34 cellular contexts compared by ENCODE assay signal in the genomic region with DNA sequence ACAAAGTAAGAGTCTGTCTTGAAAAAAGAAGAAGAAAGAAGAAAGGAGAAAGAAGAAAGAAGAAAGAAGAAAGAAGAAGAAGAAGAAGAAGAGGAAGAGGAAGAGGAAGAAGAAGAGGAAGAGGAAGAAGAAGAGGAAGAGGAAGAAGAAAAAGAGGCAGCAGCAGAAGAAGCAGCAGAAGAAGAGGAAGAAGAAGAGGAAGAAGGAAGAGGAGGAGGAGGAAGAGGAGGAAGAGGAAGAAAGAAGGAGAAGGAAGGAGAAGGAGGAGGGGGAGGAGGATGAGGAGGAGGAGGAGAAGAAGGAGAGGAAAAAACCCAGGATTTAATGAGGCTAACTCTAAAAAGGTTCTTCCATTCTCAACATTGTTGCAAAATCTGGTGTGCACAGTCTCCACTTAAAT.
A peak's percentile ranks its signal among the peaks of the same experiment; 100 is the strongest.
DNase-seq lines count a peak whose midpoint lies in the region; ATAC-seq, FAIRE-seq and TF ChIP-seq lines count a peak whose summit lies in the region.
"Had no signal": no experiment of that assay in that cellular context is flagged by ENCODE, and none has a peak within 500 bp of the region (broad histone marks: within the 10 kb centered on the region; RNA-seq: fewer than 3 reads in every experiment).

No MANE protein-coding gene starts in this region.

- POLR2A ChIA-PET in HEK293 (lab: Yijun Ruan, JAX) (no interaction called here), K562 (lab: Yijun Ruan, JAX) (no interaction called here)

- peak; percentile 22 for DNase-seq in SKM-1 treated with dmso at 0.1 percent for 144 hours (lab: John Stamatoyannopoulos, UW; ENCODE audit: unreplicated experiment)
- no peak for DNase-seq in SKM-1 (lab: John Stamatoyannopoulos, UW; ENCODE audit: unreplicated experiment)
- DNase-seq in K562 (ENCODE audit: extremely low read depth in 1 of 4, low spot score in 3 of 4), result no peak
- DNase-seq in HUDEP-2 (lab: John Stamatoyannopoulos, UW; ENCODE audit: unreplicated experiment in 76 of 76), result no peak
- no peak for DNase-seq in NCI-H128 (lab: John Stamatoyannopoulos, UW; ENCODE audit: unreplicated experiment)
- no peak for DNase-seq in NOMO-1 treated with DMSO at 0.1 percent for 48 hours (lab: John Stamatoyannopoulos, UW; ENCODE audit: unreplicated experiment)
- DNase-seq: 8988T; ACHN; AML-193; BE2C; C1 segment of cervical spinal cord; Caco-2; Calu3; CD4-positive, alpha-beta memory T cell; CD4-positive, alpha-beta T cell; CD4-positive, CD25-positive, alpha-beta regulatory T cell; CD8-positive, alpha-beta memory T cell; CD8-positive, alpha-beta T cell; COR-L47; DMS 273 treated with DMSO at 0.1 percent for 48 hours; DMS153; DMS79; DMS79 treated with DMSO at 0.1 percent for 48 hours; DND-41; EL had no signal

- in situ Hi-C loops in K562 (cut with MboI), result no loop called here

- intact Hi-C loops in K562 (cut with micrococcal nuclease), result no loop called here

- TF ChIP-seq EP300 in K562 (IDR thresholded peaks at IDR 0.05; ENCODE audit: low read length), result no peak

- no peaks in the 10 kb centered on the region for H3K9me3 ChIP-seq in HEK293 (ENCODE audit: control insufficient read depth, insufficient read depth, low read depth, low read length)
- H3K9me3 ChIP-seq in SU-DHL-6 (ENCODE audit: insufficient read depth, low read length), result no peaks in the 10 kb centered on the region
- no peaks in the 10 kb centered on the region for H3K9me3 ChIP-seq in K562 (replicated peaks; ENCODE audit: control insufficient read depth, insufficient read depth, low read depth, low read length)
- H3K9me3 ChIP-seq: A549, BE2C, BLaER1, Caco-2 had no signal

- TF ChIP-seq RAD21 in K562 (CRISPR knock-in tag; conservative IDR thresholded peaks at IDR 0.05 in 1 of 2, IDR thresholded peaks at IDR 0.05 in 1 of 2), result no peak

- no TSS peak for BruUV-seq in K562 (replicated peaks; lab: Mats Ljungman, UMichigan)

- H3K79me2 ChIP-seq in SU-DHL-6 (ENCODE audit: insufficient read depth, low read length) (no peaks in the 10 kb centered on the region), K562 (ENCODE audit: control insufficient read depth, insufficient read depth, low read length) (no peaks in the 10 kb centered on the region)

- H3K27ac ChIP-seq in HEK293 (ENCODE audit: extremely low read depth, low read depth, low read length) (no peak overlapping the region), SU-DHL-6 (ENCODE audit: low read depth, low read length) (no peak overlapping the region), K562 (ENCODE audit: extremely low read depth, low read depth, low read length) (no peak overlapping the region)
- H3K27ac ChIP-seq: 22Rv1; A549; BLaER1; BLaER1 treated with 17β-estradiol and CSF1 and Interleukin-3, amounts not matched to agents 10 nM and 100 nM; C4-2B had no signal

- TF ChIP-seq CTCF in HEK293 (tag by site-specific recombination; IDR thresholded peaks at IDR 0.05), result no peak
- TF ChIP-seq CTCF in SU-DHL-6 (IDR thresholded peaks at IDR 0.05; ENCODE audit: insufficient read depth, low read length, poor library complexity, severe bottlenecking), result no peak
- TF ChIP-seq CTCF in K562 (IDR thresholded peaks at IDR 0.05 in 2 of 3, conservative IDR thresholded peaks at IDR 0.05 in 1 of 3; ENCODE audit: insufficient read depth in 2 of 3, low read depth in 1 of 3, low read length in 3 of 3), result no peak

- H3K9me1 ChIP-seq in K562 (ENCODE audit: control insufficient read depth, insufficient read depth, low read length), result no peaks in the 10 kb centered on the region

- H2AFZ ChIP-seq in SU-DHL-6 (ENCODE audit: low read depth, low read length, severe bottlenecking), result peak overlapping the region; percentile 19
- H2AFZ ChIP-seq in K562 (ENCODE audit: low read depth, low read length), result no peak overlapping the region

- no peak for FAIRE-seq in K562 (lab: Jason Lieb, UNC)
- FAIRE-seq: A204.1, A549, D721Med had no signal

- H4K20me1 ChIP-seq in SU-DHL-6 (ENCODE audit: low read depth, low read length) (no peaks in the 10 kb centered on the region), K562 (replicated peaks; ENCODE audit: control insufficient read depth, insufficient read depth, low read length) (no peaks in the 10 kb centered on the region)
- H4K20me1 ChIP-seq: BLaER1; BLaER1 treated with 17β-estradiol and CSF1 and Interleukin-3, amounts not matched to agents 10 nM and 100 nM had no signal

- H3K9me2 ChIP-seq in SU-DHL-6 (replicated peaks; ENCODE audit: insufficient read depth, low read length), result no peaks in the 10 kb centered on the region

- H3K36me3 ChIP-seq in HEK293 (ENCODE audit: control insufficient read depth in 2 of 2, insufficient read depth in 1 of 2, low read length in 2 of 2) (no peaks in the 10 kb centered on the region), SU-DHL-6 (ENCODE audit: low read length) (no peaks in the 10 kb centered on the region), K562 (ENCODE audit: control insufficient read depth, insufficient read depth, low read length) (no peaks in the 10 kb centered on the region)
- H3K36me3 ChIP-seq: BE2C; BLaER1; BLaER1 treated with 17β-estradiol and CSF1 and Interleukin-3, amounts not matched to agents 10 nM and 100 nM had no signal

- no peak overlapping the region for H3K4me2 ChIP-seq in SU-DHL-6 (ENCODE audit: low read depth, low read length, poor library complexity, severe bottlenecking)
- no peak overlapping the region for H3K4me2 ChIP-seq in K562 (ENCODE audit: insufficient read depth, low read length)
- H3K4me2 ChIP-seq: A549; BLaER1; BLaER1 treated with 17β-estradiol and CSF1 and Interleukin-3, amounts not matched to agents 10 nM and 100 nM had no signal

- no peak for ATAC-seq in K562
- ATAC-seq: A549; CD8-positive, alpha-beta T cell had no signal

- TF ChIP-seq POLR2A in K562 (conservative IDR thresholded peaks at IDR 0.05), result no peak

- no peak overlapping the region for H3K4me3 ChIP-seq in HEK293 (ENCODE audit: low read depth, low read length)
- no peak overlapping the region for H3K4me3 ChIP-seq in SU-DHL-6 (ENCODE audit: insufficient read depth, low read length, poor library complexity, severe bottlenecking)
- H3K4me3 ChIP-seq in K562, result no peak overlapping the region
- H3K4me3 ChIP-seq: A549; BLaER1; BLaER1 treated with 17β-estradiol and CSF1 and Interleukin-3, amounts not matched to agents 10 nM and 100 nM had no signal

- CTCF ChIA-PET in HEK293 (lab: Yijun Ruan, JAX), result no interaction called here
- CTCF ChIA-PET in K562 (lab: Yijun Ruan, JAX; ENCODE audit: low intra/inter-chr PET ratio), result no interaction called here

- H3K27me3 ChIP-seq in SU-DHL-6 (ENCODE audit: low read length), result no peaks in the 10 kb centered on the region
- no peaks in the 10 kb centered on the region for H3K27me3 ChIP-seq in K562 (ENCODE audit: control insufficient read depth in 2 of 2, insufficient read depth in 2 of 2, low read length in 2 of 2)
- H3K27me3 ChIP-seq: BE2C; BLaER1; BLaER1 treated with 17β-estradiol and CSF1 and Interleukin-3, amounts not matched to agents 10 nM and 100 nM had no signal

- H3K9ac ChIP-seq in SU-DHL-6 (ENCODE audit: low read length) (no peak overlapping the region), K562 (ENCODE audit: insufficient read depth in 1 of 2, low read depth in 2 of 2, low read length in 2 of 2) (no peak overlapping the region)
- H3K9ac ChIP-seq: BLaER1; BLaER1 treated with 17β-estradiol and CSF1 and Interleukin-3, amounts not matched to agents 10 nM and 100 nM had no signal

- H3F3A ChIP-seq in SU-DHL-6 (ENCODE audit: insufficient read depth), result no peaks in the 10 kb centered on the region

- no peaks in the 10 kb centered on the region for H3K4me1 ChIP-seq in HEK293 (ENCODE audit: control insufficient read depth, insufficient read depth, low read length)
- H3K4me1 ChIP-seq in K562 (replicated peaks in 1 of 2; ENCODE audit: control insufficient read depth in 2 of 2, insufficient read depth in 2 of 2, low read length in 2 of 2), result no peaks in the 10 kb centered on the region
- H3K4me1 ChIP-seq: A549; BE2C; BLaER1; BLaER1 treated with 17β-estradiol and CSF1 and Interleukin-3, amounts not matched to agents 10 nM and 100 nM; Caco-2 had no signal

TF ChIP-seq in HEK293, 187 proteins besides CTCF, POLR2A, EP300 and RAD21 (continues in another document):
- TF ChIP-seq, protein P1, sequence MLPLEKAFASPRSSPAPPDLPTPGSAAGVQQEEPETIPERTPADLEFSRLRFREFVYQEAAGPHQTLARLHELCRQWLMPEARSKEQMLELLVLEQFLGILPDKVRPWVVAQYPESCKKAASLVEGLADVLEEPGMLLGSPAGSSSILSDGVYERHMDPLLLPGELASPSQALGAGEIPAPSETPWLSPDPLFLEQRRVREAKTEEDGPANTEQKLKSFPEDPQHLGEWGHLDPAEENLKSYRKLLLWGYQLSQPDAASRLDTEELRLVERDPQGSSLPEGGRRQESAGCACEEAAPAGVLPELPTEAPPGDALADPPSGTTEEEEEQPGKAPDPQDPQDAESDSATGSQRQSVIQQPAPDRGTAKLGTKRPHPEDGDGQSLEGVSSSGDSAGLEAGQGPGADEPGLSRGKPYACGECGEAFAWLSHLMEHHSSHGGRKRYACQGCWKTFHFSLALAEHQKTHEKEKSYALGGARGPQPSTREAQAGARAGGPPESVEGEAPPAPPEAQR (tag by site-specific recombination; IDR thresholded peaks at IDR 0.05), result no peak
- TF ChIP-seq ZNF747 (tag by site-specific recombination; IDR thresholded peaks at IDR 0.05), result no peak

TF ChIP-seq in K562, 482 proteins besides CTCF, POLR2A, EP300 and RAD21 (continues in another document):
- TF ChIP-seq, protein P2, sequence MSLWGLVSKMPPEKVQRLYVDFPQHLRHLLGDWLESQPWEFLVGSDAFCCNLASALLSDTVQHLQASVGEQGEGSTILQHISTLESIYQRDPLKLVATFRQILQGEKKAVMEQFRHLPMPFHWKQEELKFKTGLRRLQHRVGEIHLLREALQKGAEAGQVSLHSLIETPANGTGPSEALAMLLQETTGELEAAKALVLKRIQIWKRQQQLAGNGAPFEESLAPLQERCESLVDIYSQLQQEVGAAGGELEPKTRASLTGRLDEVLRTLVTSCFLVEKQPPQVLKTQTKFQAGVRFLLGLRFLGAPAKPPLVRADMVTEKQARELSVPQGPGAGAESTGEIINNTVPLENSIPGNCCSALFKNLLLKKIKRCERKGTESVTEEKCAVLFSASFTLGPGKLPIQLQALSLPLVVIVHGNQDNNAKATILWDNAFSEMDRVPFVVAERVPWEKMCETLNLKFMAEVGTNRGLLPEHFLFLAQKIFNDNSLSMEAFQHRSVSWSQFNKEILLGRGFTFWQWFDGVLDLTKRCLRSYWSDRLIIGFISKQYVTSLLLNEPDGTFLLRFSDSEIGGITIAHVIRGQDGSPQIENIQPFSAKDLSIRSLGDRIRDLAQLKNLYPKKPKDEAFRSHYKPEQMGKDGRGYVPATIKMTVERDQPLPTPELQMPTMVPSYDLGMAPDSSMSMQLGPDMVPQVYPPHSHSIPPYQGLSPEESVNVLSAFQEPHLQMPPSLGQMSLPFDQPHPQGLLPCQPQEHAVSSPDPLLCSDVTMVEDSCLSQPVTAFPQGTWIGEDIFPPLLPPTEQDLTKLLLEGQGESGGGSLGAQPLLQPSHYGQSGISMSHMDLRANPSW (CRISPR knock-in tag; IDR thresholded peaks at IDR 0.05), result no peak
